8 cellular contexts compared by ENCODE assay signal in the genomic region with DNA sequence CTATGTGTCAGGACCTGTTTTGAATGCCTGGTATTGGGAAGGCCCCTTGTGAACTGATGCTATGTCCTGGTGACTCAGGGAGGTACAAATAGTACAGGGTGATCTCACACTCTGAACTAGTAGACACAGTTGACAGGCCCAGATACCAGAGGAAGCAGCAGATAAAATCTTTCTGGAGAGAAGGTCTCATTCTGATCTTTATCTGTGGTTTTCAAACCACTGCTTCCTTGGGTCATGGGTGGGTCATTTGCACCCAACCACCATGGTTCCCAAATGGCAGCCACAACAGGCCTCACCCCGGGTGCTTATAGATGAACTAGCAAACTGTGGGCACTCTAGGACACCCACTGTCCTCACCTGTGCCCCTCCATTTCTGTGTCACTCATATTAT. TPM values are rescaled to one million over a fixed set of nuclear protein-coding genes. Genes with fewer than 3 reads are reported as not detected.
DNase-seq lines count a peak whose midpoint lies in the region; ATAC-seq and TF ChIP-seq lines count a peak whose summit lies in the region.

No MANE protein-coding gene starts in this region.

- H3K9me3 ChIP-seq in PC-9 (ENCODE audit: insufficient read depth, low read depth), result no peaks in the 10 kb centered on the region
- no peaks in the 10 kb centered on the region for H3K9me3 ChIP-seq in sigmoid colon
- no peaks in the 10 kb centered on the region for H3K9me3 ChIP-seq in left lung

- TF ChIP-seq CTCF in GM13977 (IDR thresholded peaks at IDR 0.05; ENCODE audit: extremely low read depth, insufficient read depth, missing control alignments) (no peak), PC-9 (conservative IDR thresholded peaks at IDR 0.05) (no peak), sigmoid colon (IDR thresholded peaks at IDR 0.05) (no peak), left lung (IDR thresholded peaks at IDR 0.05) (no peak)

- ATAC-seq in left lung, result no peak

- in situ Hi-C loops in GM13977 (cut with MboI; ENCODE audit: low pct_unique_long_range_greater_than_20kb, low sequenced_read_pairs, unreplicated experiment), result no loop called here

- H3K4me3 ChIP-seq in PC-9 (peak overlapping the region; percentile 37; the same call in 1 of the 2 replicates), sigmoid colon (no peak overlapping the region), left lung (no peak overlapping the region)

- H3K79me2 ChIP-seq in PC-9 (ENCODE audit: low read depth), result no peaks in the 10 kb centered on the region

- no peak overlapping the region for H2AFZ ChIP-seq in PC-9

- intact Hi-C loops in PC-9 (cut with micrococcal nuclease; ENCODE audit: unreplicated experiment) (loop anchor here (1.0 kb wide), 1 partner anchor 44 kb away; a partner anchor contains a TSS), sigmoid colon (cut with DNase I) (no loop called here), left lung (cut with DNase I) (no loop called here)

- BruUV-seq in PC-9 (replicated peaks; lab: Mats Ljungman, UMichigan), result no TSS peak

- H3K27me3 ChIP-seq in PC-9 (ENCODE audit: insufficient read depth, low read depth) (no peaks in the 10 kb centered on the region), sigmoid colon (no peaks in the 10 kb centered on the region), left lung (no peaks in the 10 kb centered on the region)

- DNase-seq in AG08395 (ENCODE audit: low spot score), result peak; percentile 75
- DNase-seq in GM13977 (ENCODE audit: low spot score), result peak; percentile 49
- DNase-seq in PC-9, result peak; percentile 48 to 98
- peak; percentile 90 for DNase-seq in epithelial cell of prostate (ENCODE audit: low read depth, low spot score)
- DNase-seq in sigmoid colon, result no peak
- DNase-seq in activated gamma-delta T cell (lab: John Stamatoyannopoulos, UW), result no peak
- no peak for DNase-seq in NCI-H82 (lab: John Stamatoyannopoulos, UW)
- DNase-seq in left lung, result no peak

- WGBS in sigmoid colon, 2 donors, result 71 to 86% methylated on average over 1 of the region's 1 CpG

- no peaks in the 10 kb centered on the region for H4K20me1 ChIP-seq in PC-9 (ENCODE audit: insufficient read depth)

- H3F3A ChIP-seq in PC-9 (ENCODE audit: insufficient read depth, low read depth), result peaks cover 46% of the 10 kb centered on the region

- H3K4me2 ChIP-seq in PC-9, result peak overlapping the region; percentile 73

- no peak for TF ChIP-seq EP300 in sigmoid colon (IDR thresholded peaks at IDR 0.05)

- H3K36me3 ChIP-seq in PC-9 (ENCODE audit: low read depth) (peaks cover 16% of the 10 kb centered on the region; the same call in 1 of the 2 replicates), sigmoid colon (no peaks in the 10 kb centered on the region), left lung (peaks cover 0 to 2% of the 10 kb centered on the region in 2 donors)

- H3K9me2 ChIP-seq in PC-9 (ENCODE audit: insufficient read depth), result no peaks in the 10 kb centered on the region

- TF ChIP-seq POLR2A in sigmoid colon (IDR thresholded peaks at IDR 0.05), result no peak

- POLR2A ChIA-PET in PC-9 (lab: Charles Lee; ENCODE audit: unreplicated experiment), result no interaction called here

- CTCF ChIA-PET in PC-9 (lab: Charles Lee), result interaction anchor here (1.1 kb wide), 1 partner anchor 27 kb away, joined by 4 read pairs; no protein-coding TSS in a partner anchor

- H3K4me1 ChIP-seq in PC-9 (replicated peaks; ENCODE audit: insufficient read depth), result peaks cover 77% of the 10 kb centered on the region
- H3K4me1 ChIP-seq in sigmoid colon, result peaks cover 0 to 16% (median 14%) of the 10 kb centered on the region in 4 donors
- peaks cover 3 to 31% of the 10 kb centered on the region in 2 donors for H3K4me1 ChIP-seq in left lung

- H3K27ac ChIP-seq in PC-9 (peak overlapping the region; percentile 100), epithelial cell of prostate (peak overlapping the region; percentile 85), sigmoid colon (no peak overlapping the region), left lung (no peak overlapping the region)

RNA-seq across cellular contexts. Expression of a gene that starts 43.4 kb away (rescaled TPM):
- total RNA-seq in PC-9 (2021), result 7.8 and 11.1 TPM in 2 replicates
- total RNA-seq in sigmoid colon, result 10 to 100 TPM in 1 of 4 donors, 1 to 10 TPM in 3; 5.7 to 12.2 (median 7.5) TPM
- 1 to 10 TPM; 2.4 to 7.5 (median 3.5) TPM for polyA plus RNA-seq in sigmoid colon
- 10 to 100 TPM; 11.6 to 14.3 TPM for total RNA-seq in left lung

Comparison
In these comparisons a context has a peak if more than half of its experiments do, and no peak if none do; other contexts are left out.
1. DNase-seq: peak in AG08395 (single experiment), GM13977 (single experiment), PC-9 (2 of 2) and epithelial cell of prostate (single experiment); none in sigmoid colon (single experiment), activated gamma-delta T cell (single experiment), NCI-H82 (single experiment) and left lung (0 of 2).
2. H3K27ac ChIP-seq: peak in PC-9 (single experiment) and epithelial cell of prostate (single experiment); none in sigmoid colon (0 of 4) and left lung (0 of 2).